In the genomic region with DNA sequence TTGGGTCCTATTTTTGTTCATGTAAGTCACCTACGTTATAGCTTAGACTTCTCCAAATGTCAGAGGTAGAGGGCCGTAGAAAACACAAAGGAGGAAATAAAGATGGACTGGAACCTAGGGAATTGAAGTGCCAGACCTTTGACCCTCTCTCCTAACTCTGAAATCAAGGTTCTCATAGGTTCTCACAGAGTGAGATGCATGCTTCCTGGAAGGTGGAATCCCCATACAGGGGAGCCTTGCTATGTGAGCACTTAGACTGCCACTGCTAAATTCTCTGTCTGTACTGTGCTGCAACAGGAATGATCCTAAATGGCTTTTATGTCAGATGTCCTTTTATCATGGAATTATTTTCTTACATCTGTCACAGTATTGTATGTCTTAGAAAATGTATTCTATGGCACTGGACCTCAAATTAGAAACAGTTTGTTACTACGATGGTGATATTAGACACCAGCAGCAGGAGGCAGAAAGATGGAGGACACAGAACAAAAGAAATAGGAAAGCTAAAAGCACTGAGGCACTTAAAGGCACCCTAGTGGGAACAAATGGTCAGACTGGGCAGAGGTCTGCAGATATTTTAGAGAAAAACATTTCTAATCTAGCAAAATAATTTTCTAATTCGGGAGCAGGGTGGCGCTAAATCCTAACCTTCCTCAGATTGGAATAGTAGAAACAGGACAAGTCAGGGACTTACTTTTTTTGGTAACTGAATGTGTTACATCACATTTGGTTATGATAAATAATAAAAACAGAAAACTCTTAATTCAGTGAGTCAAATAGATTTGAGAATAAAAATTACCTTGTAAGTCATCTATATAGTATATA, we compare ENCODE assay signal across 15 cellular contexts.
DNase-seq lines count a peak whose midpoint lies in the region; ATAC-seq and TF ChIP-seq lines count a peak whose summit lies in the region.
"Had no signal": no experiment of that assay in that cellular context is flagged by ENCODE, and none has a peak within 500 bp of the region (broad histone marks: within the 10 kb centered on the region; RNA-seq: fewer than 3 reads in every experiment).

No MANE protein-coding gene starts in this region.

- H3K79me2 ChIP-seq in GM23248 (ENCODE audit: insufficient read depth) = no peaks in the 10 kb centered on the region
- no peaks in the 10 kb centered on the region for H3K79me2 ChIP-seq in SK-N-SH (ENCODE audit: insufficient read depth)

- no peak for TF ChIP-seq POLR2A in body of pancreas (IDR thresholded peaks at IDR 0.05)

- H3K4me1 Mint-ChIP-seq in stimulated activated naive B cell treated with anti-CD40 and anti-IgM and Interleukin-4, amounts not matched to agents 10 μg/mL and 1 μg/mL and 100 μg/mL, for 72 hours = no peaks in the 10 kb centered on the region

- peak; percentile 40 for TF ChIP-seq RAD21 in SK-N-SH (IDR thresholded peaks at IDR 0.05; ENCODE audit: low read length)

- H3K9me3 ChIP-seq in GM23248 (ENCODE audit: low read depth) = no peaks in the 10 kb centered on the region
- no peaks in the 10 kb centered on the region for H3K9me3 ChIP-seq in SK-N-SH
- no peaks in the 10 kb centered on the region for H3K9me3 ChIP-seq in body of pancreas
- H3K9me3 ChIP-seq: adrenal gland, BLaER1, upper lobe of right lung had no signal

- H3F3A ChIP-seq in GM23248 (ENCODE audit: insufficient read depth) = peaks cover 18% of the 10 kb centered on the region; the same call in 1 of the 2 replicates
- H3F3A ChIP-seq in SK-N-SH (replicated peaks; ENCODE audit: insufficient read depth) = peaks cover 25% of the 10 kb centered on the region

- H3K9me2 ChIP-seq in GM23248 (ENCODE audit: insufficient read depth) = no peaks in the 10 kb centered on the region
- H3K9me2 ChIP-seq in SK-N-SH = no peaks in the 10 kb centered on the region

- H3K4me3 ChIP-seq in GM23248 (no peak overlapping the region), SK-N-SH (ENCODE audit: low read depth in 2 of 2, low read length in 1 of 2) (no peak overlapping the region), fibroblast of pulmonary artery (replicated peaks; ENCODE audit: low read depth, low read length) (no peak overlapping the region), body of pancreas (no peak overlapping the region)
- H3K4me3 ChIP-seq: adrenal gland, BLaER1, upper lobe of right lung had no signal

- H3K9ac ChIP-seq in GM23248 (no peak overlapping the region), SK-N-SH (peak overlapping the region; percentile 17; the same call in 1 of the 2 replicates)
- H3K9ac ChIP-seq: BLaER1 had no signal

- H3K36me3 ChIP-seq in GM23248 (ENCODE audit: low read depth) = 0 out of 2 replicates have a peak, but pooled peaks cover 2% of the 10 kb centered on the region
- H3K36me3 ChIP-seq in SK-N-SH (replicated peaks in 1 of 2; ENCODE audit: control insufficient read depth in 1 of 2, insufficient read depth in 2 of 2, low read length in 1 of 2) = peaks cover 8 to 13% of the 10 kb centered on the region in 2 experiments
- no peaks in the 10 kb centered on the region for H3K36me3 ChIP-seq in body of pancreas (replicated peaks in 1 of 2; ENCODE audit: insufficient read depth in 1 of 2, low read depth in 2 of 2)

- TF ChIP-seq CTCF in SK-N-SH (IDR thresholded peaks at IDR 0.05) = peak; percentile 20; the same call in 1 of the 2 replicates
- TF ChIP-seq CTCF in fibroblast of pulmonary artery (IDR thresholded peaks at IDR 0.05; ENCODE audit: low read length, missing control alignments) = peak; percentile 7
- TF ChIP-seq CTCF in body of pancreas (IDR thresholded peaks at IDR 0.05) = no peak

- H3K9me3 Mint-ChIP-seq in stimulated activated naive B cell treated with anti-CD40 and anti-IgM and Interleukin-4, amounts not matched to agents 10 μg/mL and 1 μg/mL and 100 μg/mL, for 72 hours = no peaks in the 10 kb centered on the region
- H3K9me3 Mint-ChIP-seq: T-cell had no signal

- no peaks in the 10 kb centered on the region for H4K20me1 ChIP-seq in GM23248 (ENCODE audit: insufficient read depth)
- H4K20me1 ChIP-seq in SK-N-SH (ENCODE audit: insufficient read depth) = no peaks in the 10 kb centered on the region
- H4K20me1 ChIP-seq: BLaER1 had no signal

- H3K27me3 Mint-ChIP-seq in stimulated activated naive B cell treated with anti-CD40 and anti-IgM and Interleukin-4, amounts not matched to agents 10 μg/mL and 1 μg/mL and 100 μg/mL, for 72 hours = no peaks in the 10 kb centered on the region
- H3K27me3 Mint-ChIP-seq: T-cell had no signal

- H3K4me1 ChIP-seq in GM23248 (ENCODE audit: insufficient read depth) (peaks cover 13% of the 10 kb centered on the region), SK-N-SH (ENCODE audit: control insufficient read depth in 1 of 2, insufficient read depth in 2 of 2, low read depth in 1 of 2, low read length in 1 of 2) (peaks cover 0 to 7% of the 10 kb centered on the region in 2 experiments; a peak in 1 of 4 replicates), body of pancreas (no peaks in the 10 kb centered on the region)
- H3K4me1 ChIP-seq: adrenal gland, upper lobe of right lung had no signal

- TF ChIP-seq EP300 in SK-N-SH (IDR thresholded peaks at IDR 0.05; ENCODE audit: borderline replicate concordance in 1 of 2, low read depth in 1 of 2, low read length in 1 of 2) = no peak

- H3K4me2 ChIP-seq in GM23248 (ENCODE audit: unreplicated experiment) (peak overlapping the region; percentile 48), SK-N-SH (0 out of 2 replicates have a peak overlapping the region, but pooled peaks have one; percentile 35)
- H3K4me2 ChIP-seq: BLaER1 had no signal

- ATAC-seq in GM19395 (IDR thresholded peaks at IDR 0.05; ENCODE audit: unreplicated experiment) = no peak
- ATAC-seq in stimulated activated naive B cell treated with anti-CD40 and anti-IgM and Interleukin-4, amounts not matched to agents 10 μg/mL and 1 μg/mL and 100 μg/mL, for 72 hours (replicated peaks) = no peak
- no peak for ATAC-seq in body of pancreas
- ATAC-seq: T-cell, upper lobe of right lung had no signal

- POLR2A ChIA-PET in SK-N-SH (lab: Yijun Ruan, JAX) = no interaction called here

- in situ Hi-C loops in GM23248 (cut with MboI) = no loop called here

- no peak overlapping the region for H2AFZ ChIP-seq in GM23248
- H2AFZ ChIP-seq in SK-N-SH (ENCODE audit: low read depth) = no peak overlapping the region

- intact Hi-C loops in body of pancreas (cut with DNase I) = no loop called here

- no peak overlapping the region for H3K4me3 Mint-ChIP-seq in stimulated activated naive B cell treated with anti-CD40 and anti-IgM and Interleukin-4, amounts not matched to agents 10 μg/mL and 1 μg/mL and 100 μg/mL, for 72 hours
- H3K4me3 Mint-ChIP-seq: T-cell had no signal

- no peak overlapping the region for H3K27ac Mint-ChIP-seq in stimulated activated naive B cell treated with anti-CD40 and anti-IgM and Interleukin-4, amounts not matched to agents 10 μg/mL and 1 μg/mL and 100 μg/mL, for 72 hours
- H3K27ac Mint-ChIP-seq: T-cell had no signal

- H3K27ac ChIP-seq in GM23248 (no peak overlapping the region), SK-N-SH (ENCODE audit: low read depth in 2 of 2, low read length in 1 of 2) (peak overlapping the region in 1 of 2 experiments; percentile 64; a peak in 2 of 4 replicates), body of pancreas (no peak overlapping the region)
- H3K27ac ChIP-seq: adrenal gland, BLaER1, upper lobe of right lung had no signal

- H3K36me3 Mint-ChIP-seq in stimulated activated naive B cell treated with anti-CD40 and anti-IgM and Interleukin-4, amounts not matched to agents 10 μg/mL and 1 μg/mL and 100 μg/mL, for 72 hours = peaks cover 19 to 36% of the 10 kb centered on the region in 2 donors

- WGBS in GM23248 (ENCODE audit: low coverage in 1 of 2, low lambda C conversion rate in 2 of 2, missing lambda C conversion rate in 2 of 2), 2 experiments = 93 to 96% methylated on average over 5 of the region's 5 CpGs
- 86% methylated on average over 5 of the region's 5 CpGs for WGBS in SK-N-SH (ENCODE audit: low lambda C conversion rate)
- 87 to 89% methylated on average over 5 of the region's 5 CpGs for WGBS in body of pancreas, 2 donors

- peak; percentile 8 for DNase-seq in A172 (ENCODE audit: low spot score)
- peak; percentile 11 for DNase-seq in GM23248
- no peak for DNase-seq in SK-N-SH
- peak; percentile 31 for DNase-seq in fibroblast of pulmonary artery (ENCODE audit: low read depth)
- no peak for DNase-seq in stimulated activated naive B cell treated with anti-CD40 and anti-IgM and Interleukin-4, amounts not matched to agents 10 μg/mL and 1 μg/mL and 100 μg/mL, for 72 hours
- no peak for DNase-seq in hypothalamus (lab: John Stamatoyannopoulos, UW)
- no peak for DNase-seq in body of pancreas
- DNase-seq: activated CD4-positive, alpha-beta T cell treated with anti-CD3 and anti-CD28 coated beads for 1 hour; activated T-cell treated with anti-CD3 and anti-CD28 coated beads for 4 hours; adrenal gland; NCI-H2107; T-cell; upper lobe of right lung had no signal

- CTCF ChIA-PET in SK-N-SH (lab: Yijun Ruan, JAX) = interaction anchor here (0.9 to 2.5 kb wide), 2 partner anchors 129 to 139 kb away, joined by 3 to 5 read pairs; no protein-coding TSS in a partner anchor

- H3K27me3 ChIP-seq in GM23248 (replicated peaks; ENCODE audit: insufficient read depth) = no peaks in the 10 kb centered on the region
- no peaks in the 10 kb centered on the region for H3K27me3 ChIP-seq in SK-N-SH (ENCODE audit: insufficient read depth)
- no peaks in the 10 kb centered on the region for H3K27me3 ChIP-seq in body of pancreas
- H3K27me3 ChIP-seq: adrenal gland, BLaER1, upper lobe of right lung had no signal

TF ChIP-seq in SK-N-SH, 30 proteins besides CTCF, POLR2A, EP300 and RAD21:
- TF ChIP-seq JUND (IDR thresholded peaks at IDR 0.05) (no peak), SMC3 (IDR thresholded peaks at IDR 0.05; ENCODE audit: low read depth, low read length) (0 out of 2 replicates have a peak, but pooled peaks have one; percentile 21)

Comparison
In these comparisons a context has a peak if more than half of its experiments do, and no peak if none do; other contexts are left out.
1. DNase-seq: peak in A172 (single experiment), GM23248 (single experiment) and fibroblast of pulmonary artery (single experiment); none in SK-N-SH (single experiment), stimulated activated naive B cell treated with anti-CD40 and anti-IgM and Interleukin-4, amounts not matched to agents 10 μg/mL and 1 μg/mL and 100 μg/mL, for 72 hours (single experiment), hypothalamus (0 of 51) and body of pancreas (0 of 4).
2. CTCF ChIP-seq: peak in SK-N-SH (single experiment) and fibroblast of pulmonary artery (single experiment); none in body of pancreas (0 of 7).